ENCODE assay signal across 15 cellular contexts in the genomic region with DNA sequence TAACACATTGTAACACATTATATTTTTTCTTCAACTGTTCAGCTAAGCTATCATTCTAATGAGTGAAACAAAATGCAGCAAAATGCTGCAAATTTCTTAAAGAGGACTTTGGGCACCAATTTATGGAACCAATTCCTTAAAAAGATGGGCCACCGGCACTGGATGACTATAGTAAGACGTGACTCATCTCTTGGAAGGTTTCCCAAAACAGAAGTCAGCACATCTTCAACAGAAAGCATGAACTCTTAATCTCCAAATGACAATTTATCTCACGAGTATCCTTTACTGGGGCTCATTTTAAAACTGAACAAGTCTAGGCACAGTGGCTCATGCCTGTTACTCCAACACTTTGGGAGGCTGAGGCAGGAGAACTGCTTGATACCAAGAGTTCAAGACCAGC.
DNase-seq lines count a peak whose midpoint lies in the region; ATAC-seq, FAIRE-seq and TF ChIP-seq lines count a peak whose summit lies in the region.
"Had no signal": no experiment of that assay in that cellular context is flagged by ENCODE, and none has a peak within 500 bp of the region (broad histone marks: within the 10 kb centered on the region; RNA-seq: fewer than 3 reads in every experiment).

No MANE protein-coding gene starts in this region.

- DNase-seq in AG09319 (ENCODE audit: extremely low read depth, low read depth) (peak; percentile 18), HTR-8/SVneo (ENCODE audit: insufficient read length, low spot score) (peak; percentile 38), astrocyte of the spinal cord (ENCODE audit: low read depth, low spot score) (peak; percentile 73), kidney glomerular epithelial cell (lab: John Stamatoyannopoulos, UW) (peak; percentile 46), endothelial cell (ENCODE audit: low spot score) (no peak), T-helper 17 cell (no peak), NCI-H345 (lab: John Stamatoyannopoulos, UW) (no peak)
- DNase-seq: activated T-cell treated with anti-CD3 and anti-CD28 coated beads for 4 hours; amygdala; hypothalamus; NCI-H1092; stimulated activated CD4-positive, alpha-beta T cell treated with anti-CD3 and anti-CD28 coated beads, Interleukin-2, amount 100 ng/mL, for 24 hours had no signal

- H3K27ac Mint-ChIP-seq in endothelial cell (ENCODE audit: unreplicated experiment) = no peak overlapping the region
- no peak overlapping the region for H3K27ac Mint-ChIP-seq in T-helper 17 cell
- H3K27ac Mint-ChIP-seq: stimulated activated memory B cell treated with anti-CD40 and anti-IgM and Interleukin-4, amounts not matched to agents 10 μg/mL and 1 μg/mL and 100 μg/mL, for 72 hours had no signal

- H3K4me3 ChIP-seq in astrocyte of the spinal cord (ENCODE audit: low read depth, low read length) = no peak overlapping the region
- H3K4me3 ChIP-seq: lung had no signal

- no peak for FAIRE-seq in HTR-8/SVneo (lab: Jason Lieb, UNC)

- no peaks in the 10 kb centered on the region for H3K9me3 ChIP-seq in T-helper 17 cell (ENCODE audit: control insufficient read depth, low read length, poor library complexity, severe bottlenecking)

- H3K4me1 Mint-ChIP-seq in endothelial cell (ENCODE audit: unreplicated experiment) (peaks cover 13% of the 10 kb centered on the region), T-helper 17 cell (peaks cover 2% of the 10 kb centered on the region)
- H3K4me1 Mint-ChIP-seq: stimulated activated memory B cell treated with anti-CD40 and anti-IgM and Interleukin-4, amounts not matched to agents 10 μg/mL and 1 μg/mL and 100 μg/mL, for 72 hours had no signal

- no peak overlapping the region for H3K4me3 Mint-ChIP-seq in endothelial cell (ENCODE audit: unreplicated experiment)
- H3K4me3 Mint-ChIP-seq in T-helper 17 cell = no peak overlapping the region
- H3K4me3 Mint-ChIP-seq: stimulated activated memory B cell treated with anti-CD40 and anti-IgM and Interleukin-4, amounts not matched to agents 10 μg/mL and 1 μg/mL and 100 μg/mL, for 72 hours had no signal

- no peaks in the 10 kb centered on the region for H3K9me3 Mint-ChIP-seq in endothelial cell (ENCODE audit: unreplicated experiment)
- H3K9me3 Mint-ChIP-seq: stimulated activated memory B cell treated with anti-CD40 and anti-IgM and Interleukin-4, amounts not matched to agents 10 μg/mL and 1 μg/mL and 100 μg/mL, for 72 hours had no signal

- peaks cover 5% of the 10 kb centered on the region for H3K27me3 Mint-ChIP-seq in endothelial cell (ENCODE audit: unreplicated experiment)
- H3K27me3 Mint-ChIP-seq in T-helper 17 cell = peaks cover 23% of the 10 kb centered on the region
- H3K27me3 Mint-ChIP-seq: stimulated activated memory B cell treated with anti-CD40 and anti-IgM and Interleukin-4, amounts not matched to agents 10 μg/mL and 1 μg/mL and 100 μg/mL, for 72 hours had no signal

- no peak for TF ChIP-seq CTCF in AG09319 (IDR thresholded peaks at IDR 0.05; ENCODE audit: low read depth, low read length)
- no peak for TF ChIP-seq CTCF in astrocyte of the spinal cord (IDR thresholded peaks at IDR 0.05; ENCODE audit: low read depth, low read length)
- TF ChIP-seq CTCF in endothelial cell (IDR thresholded peaks at IDR 0.05; ENCODE audit: unreplicated experiment) = no peak

- no peak for ATAC-seq in GM21786 (IDR thresholded peaks at IDR 0.05; ENCODE audit: unreplicated experiment)
- ATAC-seq in T-helper 17 cell = no peak
- ATAC-seq: stimulated activated memory B cell treated with anti-CD40 and anti-IgM and Interleukin-4, amounts not matched to agents 10 μg/mL and 1 μg/mL and 100 μg/mL, for 72 hours had no signal

- in situ Hi-C loops in astrocyte of the spinal cord (cut with HindIII; ENCODE audit: low sequenced_read_pairs) = no loop called here

- no peaks in the 10 kb centered on the region for H3K36me3 Mint-ChIP-seq in endothelial cell (ENCODE audit: low read depth, unreplicated experiment)
- no peaks in the 10 kb centered on the region for H3K36me3 Mint-ChIP-seq in T-helper 17 cell (ENCODE audit: low read depth)
- H3K36me3 Mint-ChIP-seq: stimulated activated memory B cell treated with anti-CD40 and anti-IgM and Interleukin-4, amounts not matched to agents 10 μg/mL and 1 μg/mL and 100 μg/mL, for 72 hours had no signal

Comparison
In these comparisons a context has a peak if more than half of its experiments do, and no peak if none do; other contexts are left out.
1. DNase-seq: peak in AG09319 (single experiment), HTR-8/SVneo (single experiment), astrocyte of the spinal cord (single experiment) and kidney glomerular epithelial cell (single experiment); none in endothelial cell (single experiment), T-helper 17 cell (0 of 3) and NCI-H345 (single experiment).